8 cellular contexts compared by ENCODE assay signal in genomic region chr2:40450066-40450841, GRCh38. TPM values are rescaled to one million over a fixed set of nuclear protein-coding genes. Genes with fewer than 3 reads are reported as not detected.
DNase-seq lines count a peak whose midpoint lies in the region; ATAC-seq and TF ChIP-seq lines count a peak whose summit lies in the region.

No MANE protein-coding gene starts in this region.

- H3K4me1 ChIP-seq in lung (ENCODE audit: control insufficient read depth in 2 of 2, insufficient read depth in 2 of 2, low read length in 2 of 2) = peaks cover 0 to 17% of the 10 kb centered on the region in 2 donors

- H3K27ac ChIP-seq in brain microvascular endothelial cell = no peak overlapping the region
- peak overlapping the region in 1 of 2 donors; percentile 70 for H3K27ac ChIP-seq in lung (ENCODE audit: low read depth in 1 of 2, low read length in 1 of 2)
- H3K27ac ChIP-seq in temporal lobe (ENCODE audit: low read depth, low read length) = peak overlapping the region; percentile 27

- DNase-seq in GM03348 (ENCODE audit: low spot score) (peak; percentile 26), NCI-H2227 (lab: John Stamatoyannopoulos, UW; ENCODE audit: unreplicated experiment) (peak; percentile 62), brain microvascular endothelial cell (peak; percentile 31), lung (ENCODE audit: low spot score) (no peak)

- WGBS in lung, 2 donors = 19 to 24% methylated on average over 14 of the region's 14 CpGs

- H3K36me3 ChIP-seq in brain microvascular endothelial cell (replicated peaks) = no peaks in the 10 kb centered on the region
- no peaks in the 10 kb centered on the region for H3K36me3 ChIP-seq in lung (ENCODE audit: control insufficient read depth in 2 of 2, insufficient read depth in 2 of 2, low read length in 2 of 2)

- ATAC-seq in lung (ENCODE audit: insufficient read depth, low FRiP score) (no peak), GM18870 (IDR thresholded peaks at IDR 0.05; ENCODE audit: unreplicated experiment) (no peak), GM18502 (IDR thresholded peaks at IDR 0.05; ENCODE audit: poor library complexity, unreplicated experiment) (no peak), HG03432 (IDR thresholded peaks at IDR 0.05; ENCODE audit: unreplicated experiment) (no peak)

- in situ Hi-C loops in brain microvascular endothelial cell (cut with HindIII; ENCODE audit: low pct_ligation_motif_present, low sequenced_read_pairs) = no loop called here

- no peaks in the 10 kb centered on the region for H3K9me3 ChIP-seq in lung (ENCODE audit: control insufficient read depth in 2 of 2, insufficient read depth in 1 of 2, low read length in 1 of 2)

- H3K4me3 ChIP-seq in brain microvascular endothelial cell (ENCODE audit: low read depth, low read length) (peak overlapping the region; percentile 76), lung (peak overlapping the region; percentile 8)

- H3K27me3 ChIP-seq in brain microvascular endothelial cell (replicated peaks) = no peaks in the 10 kb centered on the region
- no peaks in the 10 kb centered on the region for H3K27me3 ChIP-seq in lung (ENCODE audit: control insufficient read depth, insufficient read depth)

- TF ChIP-seq CTCF in brain microvascular endothelial cell (IDR thresholded peaks at IDR 0.05; ENCODE audit: low read depth, low read length, missing control alignments) (peak; percentile 9), lung (IDR thresholded peaks at IDR 0.05; ENCODE audit: control extremely low read depth, extremely low read depth) (no peak)

RNA-seq across cellular contexts. Expression of gene SLC8A1, which starts 1.6 kb away (rescaled TPM):
- total RNA-seq in lung = 10 to 100 TPM; 30.5 to 34.7 TPM
- polyA plus RNA-seq in lung = 1 to 10 TPM; 1.2 to 6.4 TPM
- total RNA-seq in temporal lobe = 109 TPM
